ENCODE assay signal across 33 cellular contexts in genomic region chr22:24008381-24009226, GRCh38. TPM values are rescaled to one million over a fixed set of nuclear protein-coding genes. Genes with fewer than 3 reads are reported as not detected.
"Had no signal": no experiment of that assay in that cellular context is flagged by ENCODE, and none has a peak within 500 bp of the region (broad histone marks: within the 10 kb centered on the region; RNA-seq: fewer than 3 reads in every experiment).

No MANE protein-coding gene starts in this region.

- DNase-seq: activated CD4-positive, alpha-beta T cell treated with anti-CD3 and anti-CD28 coated beads for 48 hours; activated CD4-positive, CD25-positive, alpha-beta regulatory T cell; activated CD8-positive, alpha-beta T cell treated with anti-CD3 and anti-CD28 coated beads, Interleukin-2, amount 10 ng/mL, durations not matched to agents 7 days and 5 days; activated gamma-delta T cell; activated naive CD4-positive, alpha-beta T cell treated with anti-CD3 and anti-CD28 coated beads, Interleukin-2, amount 50 U/mL, for 16 hours; activated naive CD8-positive, alpha-beta T cell treated with anti-CD3 and anti-CD28 coated beads, Interleukin-2, amount 50 U/mL, for 24 hours; body of pancreas; cortex of kidney; endodermal cell; esophagus squamous epithelium; heart left ventricle; islet precursor cell; left cardiac atrium; mesenchymal stem cell; retina; spleen; stimulated activated CD4-positive, alpha-beta T cell treated with anti-CD3 and anti-CD28 coated beads, Interleukin-4, amount 100 ng/mL, for 1 hour; stimulated activated naive CD4-positive, alpha-beta T cell; T1000; upper lobe of right lung had no signal

- H3K4me3 Mint-ChIP-seq: activated CD8-positive, alpha-beta T cell treated with anti-CD3 and anti-CD28 coated beads, Interleukin-2, amount 10 ng/mL, durations not matched to agents 7 days and 5 days; activated naive CD8-positive, alpha-beta T cell treated with anti-CD3 and anti-CD28 coated beads, Interleukin-2, amount 50 U/mL, for 24 hours; activated T-helper 1 cell treated with anti-CD3 and anti-CD28 coated beads, Interleukin-12 subunit alpha, Interleukin-12 subunit beta, Interleukin-2, Interleukin-4 antibody, amounts not matched to agents 30 ng/mL and 10 ng/mL and 1 ng/mL, durations not matched to agents 14 hours and 24 hours and 36 hours; endodermal cell; T-helper 1 cell treated with Interleukin-12 subunit alpha and Interleukin-12 subunit beta and Interleukin-4 antibody, amounts not matched to agents 30 μg/mL and 1 μg/mL, for 36 hours had no signal

- H3K9me3 Mint-ChIP-seq: activated naive CD8-positive, alpha-beta T cell treated with anti-CD3 and anti-CD28 coated beads, Interleukin-2, amount 50 U/mL, for 24 hours; activated T-helper 1 cell treated with anti-CD3 and anti-CD28 coated beads, Interleukin-12 subunit alpha, Interleukin-12 subunit beta, Interleukin-2, Interleukin-4 antibody, amounts not matched to agents 30 ng/mL and 10 ng/mL and 1 ng/mL, durations not matched to agents 14 hours and 24 hours and 36 hours; endodermal cell; T-helper 1 cell treated with Interleukin-12 subunit alpha and Interleukin-12 subunit beta and Interleukin-4 antibody, amounts not matched to agents 30 μg/mL and 1 μg/mL, for 36 hours had no signal

- ATAC-seq: activated CD8-positive, alpha-beta T cell treated with anti-CD3 and anti-CD28 coated beads, Interleukin-2, amount 10 ng/mL, durations not matched to agents 7 days and 5 days; activated naive CD8-positive, alpha-beta T cell treated with anti-CD3 and anti-CD28 coated beads, Interleukin-2, amount 50 U/mL, for 24 hours; body of pancreas; gastroesophageal sphincter; heart left ventricle; left cardiac atrium; upper lobe of right lung had no signal

- H3K27me3 ChIP-seq: body of pancreas, cardiac muscle cell, esophagus squamous epithelium, gastroesophageal sphincter, heart left ventricle, spleen, upper lobe of right lung had no signal

- H3K27ac Mint-ChIP-seq: activated CD8-positive, alpha-beta T cell treated with anti-CD3 and anti-CD28 coated beads, Interleukin-2, amount 10 ng/mL, durations not matched to agents 7 days and 5 days; activated naive CD8-positive, alpha-beta T cell treated with anti-CD3 and anti-CD28 coated beads, Interleukin-2, amount 50 U/mL, for 24 hours; activated T-helper 1 cell treated with anti-CD3 and anti-CD28 coated beads, Interleukin-12 subunit alpha, Interleukin-12 subunit beta, Interleukin-2, Interleukin-4 antibody, amounts not matched to agents 30 ng/mL and 10 ng/mL and 1 ng/mL, durations not matched to agents 14 hours and 24 hours and 36 hours; endodermal cell; T-helper 1 cell treated with Interleukin-12 subunit alpha and Interleukin-12 subunit beta and Interleukin-4 antibody, amounts not matched to agents 30 μg/mL and 1 μg/mL, for 36 hours had no signal

- H3K36me3 ChIP-seq: cardiac muscle cell, esophagus squamous epithelium, gastroesophageal sphincter, heart left ventricle, spleen, upper lobe of right lung had no signal

- H3K9me3 ChIP-seq: body of pancreas, esophagus squamous epithelium, gastroesophageal sphincter, heart left ventricle, spleen, upper lobe of right lung had no signal

- H3K27ac ChIP-seq: body of pancreas, cardiac muscle cell, esophagus squamous epithelium, gastroesophageal sphincter, heart left ventricle, spleen, upper lobe of right lung had no signal

- H3K4me3 ChIP-seq: body of pancreas, cardiac muscle cell, esophagus squamous epithelium, gastroesophageal sphincter, heart left ventricle, spleen, upper lobe of right lung had no signal

- H3K27me3 Mint-ChIP-seq: activated naive CD8-positive, alpha-beta T cell treated with anti-CD3 and anti-CD28 coated beads, Interleukin-2, amount 50 U/mL, for 24 hours had no signal

RNA-seq across cellular contexts. Expression of gene GSTT4, which starts 3.4 kb away (rescaled TPM):
- total RNA-seq: activated CD8-positive, alpha-beta T cell treated with anti-CD3 and anti-CD28 coated beads, Interleukin-2, amount 10 ng/mL, durations not matched to agents 7 days and 5 days; activated T-helper 1 cell treated with anti-CD3 and anti-CD28 coated beads, Interleukin-12 subunit alpha, Interleukin-12 subunit beta, Interleukin-2, Interleukin-4 antibody, amounts not matched to agents 30 ng/mL and 10 ng/mL and 1 ng/mL, durations not matched to agents 14 hours and 24 hours and 36 hours; body of pancreas; cardiac muscle cell; cerebellum; endodermal cell; esophagus squamous epithelium; heart left ventricle; left cardiac atrium; lower leg skin; mononuclear cell; myocyte; osteoblast; posterior vena cava; spleen; subcutaneous adipose tissue; upper lobe of right lung had no signal
- polyA plus RNA-seq: cardiac muscle cell, heart left ventricle, neural cell, spleen, thymus had no signal

RNA-seq across cellular contexts. Expression of gene GSTT2, which starts 28.7 kb away (rescaled TPM):
- total RNA-seq: activated CD8-positive, alpha-beta T cell treated with anti-CD3 and anti-CD28 coated beads, Interleukin-2, amount 10 ng/mL, durations not matched to agents 7 days and 5 days; activated T-helper 1 cell treated with anti-CD3 and anti-CD28 coated beads, Interleukin-12 subunit alpha, Interleukin-12 subunit beta, Interleukin-2, Interleukin-4 antibody, amounts not matched to agents 30 ng/mL and 10 ng/mL and 1 ng/mL, durations not matched to agents 14 hours and 24 hours and 36 hours; body of pancreas; cerebellum; esophagus squamous epithelium; mononuclear cell; myocyte; subcutaneous adipose tissue had no signal
- polyA plus RNA-seq: neural cell had no signal

RNA-seq across cellular contexts. Expression of gene DDTL, which starts 41.9 kb away (rescaled TPM):
- total RNA-seq: activated CD8-positive, alpha-beta T cell treated with anti-CD3 and anti-CD28 coated beads, Interleukin-2, amount 10 ng/mL, durations not matched to agents 7 days and 5 days; myocyte had no signal
